In genomic region chr1:29197590-29197924, GRCh38 we compare ENCODE assay signal across 9 cellular contexts. TPM values are rescaled to one million over a fixed set of nuclear protein-coding genes. Genes with fewer than 3 reads are reported as not detected.
A peak's percentile ranks its signal among the peaks of the same experiment; 100 is the strongest.
DNase-seq lines count a peak whose midpoint lies in the region; ATAC-seq and TF ChIP-seq lines count a peak whose summit lies in the region.
"Had no signal": no experiment of that assay in that cellular context is flagged by ENCODE, and none has a peak within 500 bp of the region (broad histone marks: within the 10 kb centered on the region; RNA-seq: fewer than 3 reads in every experiment).

No MANE protein-coding gene starts in this region.

- H3K4me1 Mint-ChIP-seq in activated naive CD8-positive, alpha-beta T cell treated with anti-CD3 and anti-CD28 coated beads for 36 hours, result peaks cover 8% of the 10 kb centered on the region
- H3K4me1 Mint-ChIP-seq: IgD-negative memory B cell had no signal

- H3K4me3 Mint-ChIP-seq in activated naive CD8-positive, alpha-beta T cell treated with anti-CD3 and anti-CD28 coated beads for 36 hours, result no peak overlapping the region
- H3K4me3 Mint-ChIP-seq: IgD-negative memory B cell had no signal

- intact Hi-C loops in left lung (cut with DNase I), result no loop called here

- H3K27ac ChIP-seq in left lung, result no peak overlapping the region
- no peak overlapping the region for H3K27ac ChIP-seq in effector memory CD4-positive, alpha-beta T cell (ENCODE audit: insufficient read depth, low read length, poor library complexity, severe bottlenecking)

- H3K36me3 ChIP-seq in BE2C (peaks cover 9% of the 10 kb centered on the region), left lung (peaks cover 0 to 47% of the 10 kb centered on the region in 2 donors)
- H3K36me3 ChIP-seq in effector memory CD4-positive, alpha-beta T cell (ENCODE audit: control insufficient read depth, insufficient read depth, low read length), result peaks cover 8% of the 10 kb centered on the region

- H3K27ac Mint-ChIP-seq in activated naive CD8-positive, alpha-beta T cell treated with anti-CD3 and anti-CD28 coated beads for 36 hours, result no peak overlapping the region
- H3K27ac Mint-ChIP-seq: IgD-negative memory B cell had no signal

- H3K27me3 Mint-ChIP-seq in activated naive CD8-positive, alpha-beta T cell treated with anti-CD3 and anti-CD28 coated beads for 36 hours, result no peaks in the 10 kb centered on the region
- H3K27me3 Mint-ChIP-seq: IgD-negative memory B cell had no signal

- H3K4me1 ChIP-seq in BE2C, result peaks cover 4% of the 10 kb centered on the region
- peaks cover 0 to 12% of the 10 kb centered on the region in 2 donors for H3K4me1 ChIP-seq in left lung
- no peaks in the 10 kb centered on the region for H3K4me1 ChIP-seq in effector memory CD4-positive, alpha-beta T cell (ENCODE audit: control insufficient read depth, insufficient read depth, low read length, poor library complexity, severe bottlenecking)

- H3K4me3 ChIP-seq in BE2C (ENCODE audit: low read depth, low read length) (no peak overlapping the region), left lung (no peak overlapping the region)
- H3K4me3 ChIP-seq in effector memory CD4-positive, alpha-beta T cell (ENCODE audit: insufficient read depth, low read depth, low read length, poor library complexity, severe bottlenecking), result no peak overlapping the region

- H3K27me3 ChIP-seq in BE2C (no peaks in the 10 kb centered on the region), left lung (no peaks in the 10 kb centered on the region)
- H3K27me3 ChIP-seq in effector memory CD4-positive, alpha-beta T cell (replicated peaks; ENCODE audit: control insufficient read depth, insufficient read depth, low read length, poor library complexity, severe bottlenecking), result no peaks in the 10 kb centered on the region

- H3K9me3 ChIP-seq in BE2C (no peaks in the 10 kb centered on the region), left lung (no peaks in the 10 kb centered on the region)
- no peaks in the 10 kb centered on the region for H3K9me3 ChIP-seq in effector memory CD4-positive, alpha-beta T cell (ENCODE audit: control insufficient read depth, low read length)

- H3K36me3 Mint-ChIP-seq in activated naive CD8-positive, alpha-beta T cell treated with anti-CD3 and anti-CD28 coated beads for 36 hours, result peaks cover 18% of the 10 kb centered on the region
- H3K36me3 Mint-ChIP-seq: IgD-negative memory B cell had no signal

- peak; percentile 48 for DNase-seq in BE2C
- DNase-seq in GM19240 (ENCODE audit: insufficient read length, low spot score), result peak; percentile 24
- DNase-seq in NCI-H748 treated with DMSO at 0.1 percent for 48 hours (lab: John Stamatoyannopoulos, UW), result peak; percentile 1
- DNase-seq in activated naive CD8-positive, alpha-beta T cell treated with anti-CD3 and anti-CD28 coated beads for 36 hours, result peak; percentile 18
- peak in 1 of 2 donors; percentile 49 for DNase-seq in left lung
- no peak for DNase-seq in effector memory CD4-positive, alpha-beta T cell
- no peak for DNase-seq in GOT3 (lab: John Stamatoyannopoulos, UW)

- no peaks in the 10 kb centered on the region for H3K9me3 Mint-ChIP-seq in activated naive CD8-positive, alpha-beta T cell treated with anti-CD3 and anti-CD28 coated beads for 36 hours
- H3K9me3 Mint-ChIP-seq: IgD-negative memory B cell had no signal

- ATAC-seq in left lung (peak; percentile 87), HG03432 (IDR thresholded peaks at IDR 0.05; ENCODE audit: unreplicated experiment) (no peak)

- TF ChIP-seq CTCF in BE2C (IDR thresholded peaks at IDR 0.05; ENCODE audit: low read depth, low read length), result peak; percentile 60
- no peak for TF ChIP-seq CTCF in left lung (IDR thresholded peaks at IDR 0.05)

RNA-seq across cellular contexts. Expression of gene SRSF4, which starts 15.9 kb away (rescaled TPM):
- 78.8 TPM for polyA plus RNA-seq in BE2C (2012; ENCODE audit: insufficient read depth, insufficient read length, low read depth)
- total RNA-seq in activated naive CD8-positive, alpha-beta T cell treated with anti-CD3 and anti-CD28 coated beads for 36 hours, result 100 to 1,000 TPM; 113 to 114 TPM
- total RNA-seq in left lung, result 10 to 100 TPM; 66.0 to 70.0 TPM

RNA-seq across cellular contexts. Expression of gene MECR, which starts 33.2 kb away (rescaled TPM):
- polyA plus RNA-seq in BE2C (2012; ENCODE audit: insufficient read depth, insufficient read length, low read depth), result 23.6 TPM
- 10 to 100 TPM; 42.0 to 42.7 TPM for total RNA-seq in activated naive CD8-positive, alpha-beta T cell treated with anti-CD3 and anti-CD28 coated beads for 36 hours
- total RNA-seq in left lung, result 10 to 100 TPM; 19.2 to 20.6 TPM

RNA-seq across cellular contexts. Expression of gene PTPRU, which starts 38.8 kb away (rescaled TPM):
- 23.9 TPM for polyA plus RNA-seq in BE2C (2012; ENCODE audit: insufficient read depth, insufficient read length, low read depth)
- total RNA-seq in activated naive CD8-positive, alpha-beta T cell treated with anti-CD3 and anti-CD28 coated beads for 36 hours, result under 1 TPM; 0.52 to 0.74 TPM
- total RNA-seq in left lung, result 10 to 100 TPM; 28.8 to 45.4 TPM
- polyA plus RNA-seq: IgD-negative memory B cell had no signal

Comparison
In these comparisons a context has a peak if more than half of its experiments do, and no peak if none do; other contexts are left out.
1. DNase-seq: peak in BE2C (single experiment), GM19240 (single experiment), NCI-H748 treated with DMSO at 0.1 percent for 48 hours (single experiment) and activated naive CD8-positive, alpha-beta T cell treated with anti-CD3 and anti-CD28 coated beads for 36 hours (single experiment); none in effector memory CD4-positive, alpha-beta T cell (0 of 3) and GOT3 (single experiment).
2. RNA of gene PTPRU, which starts 38.8 kb away (total RNA-seq): 28.8 to 45.4 TPM in left lung; 0.52 to 0.74 TPM in activated naive CD8-positive, alpha-beta T cell treated with anti-CD3 and anti-CD28 coated beads for 36 hours; every median in the first group is over 10 times any median in the second.